In the genomic region with DNA sequence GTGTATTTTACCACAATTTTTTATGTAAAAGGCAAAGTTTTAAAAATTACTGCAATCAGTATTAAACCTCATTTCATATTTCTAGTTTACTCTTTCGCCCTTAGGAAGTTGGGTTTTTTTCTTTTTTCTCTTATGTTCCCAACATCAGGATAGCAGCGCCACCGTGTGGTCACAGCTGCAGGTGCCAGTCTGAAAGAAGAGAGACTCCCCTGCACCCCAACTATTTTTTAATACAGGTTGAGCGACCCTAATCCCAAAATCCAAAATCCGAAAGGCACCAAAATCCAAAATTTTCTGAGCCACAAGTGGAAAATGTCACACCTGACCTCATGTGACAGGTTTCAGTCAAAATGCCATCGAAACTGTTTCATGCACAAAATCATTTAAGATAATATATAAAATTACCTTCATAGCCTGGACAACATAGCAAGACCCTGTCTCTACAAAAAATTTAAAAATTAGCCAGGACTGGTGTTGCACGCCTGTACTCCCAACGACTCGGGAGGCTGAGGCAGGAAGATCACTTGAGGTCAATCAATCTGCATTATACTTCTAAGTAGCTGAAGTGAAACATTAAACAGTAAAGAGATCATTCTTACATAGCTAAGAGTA, we compare ENCODE assay signal across 1 cellular context.
TF ChIP-seq lines count a peak whose summit lies in the region.

No MANE protein-coding gene starts in this region.

TF ChIP-seq in HCT116, 20 proteins besides CTCF, POLR2A, EP300 and RAD21 (continued from another document):
- TF ChIP-seq YY1 (IDR thresholded peaks at IDR 0.05; ENCODE audit: extremely low read depth, insufficient replicate concordance, low read depth, low read length), result no peak
- no peak for TF ChIP-seq SP1 (IDR thresholded peaks at IDR 0.05; ENCODE audit: low read depth)
- no peak for TF ChIP-seq ZFX (IDR thresholded peaks at IDR 0.05)
- no peak for TF ChIP-seq SIN3A (IDR thresholded peaks at IDR 0.05; ENCODE audit: low read depth)
- no peak for TF ChIP-seq FOSL1 (IDR thresholded peaks at IDR 0.05; ENCODE audit: low read depth)
- TF ChIP-seq JUND (IDR thresholded peaks at IDR 0.05), result no peak
- no peak for TF ChIP-seq POLR2AphosphoS5 (IDR thresholded peaks at IDR 0.05; ENCODE audit: low read depth, low read length)
- TF ChIP-seq, protein P1, sequence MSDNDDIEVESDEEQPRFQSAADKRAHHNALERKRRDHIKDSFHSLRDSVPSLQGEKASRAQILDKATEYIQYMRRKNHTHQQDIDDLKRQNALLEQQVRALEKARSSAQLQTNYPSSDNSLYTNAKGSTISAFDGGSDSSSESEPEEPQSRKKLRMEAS (IDR thresholded peaks at IDR 0.05), result no peak
- no peak for TF ChIP-seq CEBPB (IDR thresholded peaks at IDR 0.05; ENCODE audit: low read depth)
- TF ChIP-seq, protein P2, sequence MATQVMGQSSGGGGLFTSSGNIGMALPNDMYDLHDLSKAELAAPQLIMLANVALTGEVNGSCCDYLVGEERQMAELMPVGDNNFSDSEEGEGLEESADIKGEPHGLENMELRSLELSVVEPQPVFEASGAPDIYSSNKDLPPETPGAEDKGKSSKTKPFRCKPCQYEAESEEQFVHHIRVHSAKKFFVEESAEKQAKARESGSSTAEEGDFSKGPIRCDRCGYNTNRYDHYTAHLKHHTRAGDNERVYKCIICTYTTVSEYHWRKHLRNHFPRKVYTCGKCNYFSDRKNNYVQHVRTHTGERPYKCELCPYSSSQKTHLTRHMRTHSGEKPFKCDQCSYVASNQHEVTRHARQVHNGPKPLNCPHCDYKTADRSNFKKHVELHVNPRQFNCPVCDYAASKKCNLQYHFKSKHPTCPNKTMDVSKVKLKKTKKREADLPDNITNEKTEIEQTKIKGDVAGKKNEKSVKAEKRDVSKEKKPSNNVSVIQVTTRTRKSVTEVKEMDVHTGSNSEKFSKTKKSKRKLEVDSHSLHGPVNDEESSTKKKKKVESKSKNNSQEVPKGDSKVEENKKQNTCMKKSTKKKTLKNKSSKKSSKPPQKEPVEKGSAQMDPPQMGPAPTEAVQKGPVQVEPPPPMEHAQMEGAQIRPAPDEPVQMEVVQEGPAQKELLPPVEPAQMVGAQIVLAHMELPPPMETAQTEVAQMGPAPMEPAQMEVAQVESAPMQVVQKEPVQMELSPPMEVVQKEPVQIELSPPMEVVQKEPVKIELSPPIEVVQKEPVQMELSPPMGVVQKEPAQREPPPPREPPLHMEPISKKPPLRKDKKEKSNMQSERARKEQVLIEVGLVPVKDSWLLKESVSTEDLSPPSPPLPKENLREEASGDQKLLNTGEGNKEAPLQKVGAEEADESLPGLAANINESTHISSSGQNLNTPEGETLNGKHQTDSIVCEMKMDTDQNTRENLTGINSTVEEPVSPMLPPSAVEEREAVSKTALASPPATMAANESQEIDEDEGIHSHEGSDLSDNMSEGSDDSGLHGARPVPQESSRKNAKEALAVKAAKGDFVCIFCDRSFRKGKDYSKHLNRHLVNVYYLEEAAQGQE (IDR thresholded peaks at IDR 0.05; ENCODE audit: low read depth), result no peak
